In the genomic region with DNA sequence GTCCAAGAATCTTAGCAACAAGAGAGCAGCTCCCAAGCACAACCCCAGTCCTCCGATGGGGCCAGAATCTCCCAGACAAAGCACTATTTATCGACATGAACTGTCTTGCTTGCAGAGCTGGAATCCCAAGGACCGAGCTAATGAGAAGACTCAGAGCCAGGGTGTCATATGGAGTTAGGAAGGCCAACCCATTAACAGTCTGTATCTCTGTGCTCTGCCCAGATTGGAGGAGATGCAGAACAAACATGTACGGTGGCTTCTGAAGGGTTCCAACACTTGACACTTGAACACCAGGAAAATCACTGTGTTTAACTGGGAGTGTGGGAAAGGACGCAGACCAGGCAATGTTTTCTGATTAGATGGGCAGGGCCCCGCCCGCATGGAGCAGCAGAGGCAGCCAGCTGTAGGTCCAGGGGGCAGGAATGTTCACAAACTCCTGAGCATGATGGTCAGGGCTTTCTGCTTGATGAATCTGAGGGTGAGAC, we compare ENCODE assay signal across 14 cellular contexts. TPM values are rescaled to one million over a fixed set of nuclear protein-coding genes. Genes with fewer than 3 reads are reported as not detected.
A peak's percentile ranks its signal among the peaks of the same experiment; 100 is the strongest.
DNase-seq lines count a peak whose midpoint lies in the region; ATAC-seq, FAIRE-seq and TF ChIP-seq lines count a peak whose summit lies in the region.
"Had no signal": no experiment of that assay in that cellular context is flagged by ENCODE, and none has a peak within 500 bp of the region (broad histone marks: within the 10 kb centered on the region; RNA-seq: fewer than 3 reads in every experiment).

No MANE protein-coding gene starts in this region.

- ATAC-seq in GM19463 (IDR thresholded peaks at IDR 0.05; ENCODE audit: unreplicated experiment) (no peak), GM21367 (IDR thresholded peaks at IDR 0.05; ENCODE audit: unreplicated experiment) (no peak)
- ATAC-seq: effector memory CD8-positive, alpha-beta T cell had no signal

- DNase-seq in A673 (ENCODE audit: low spot score) (peak; percentile 47), NCI-H2227 (lab: John Stamatoyannopoulos, UW; ENCODE audit: unreplicated experiment) (peak; percentile 71), endodermal cell (no peak), SHP77 treated with DMSO at 0.1 percent for 48 hours (lab: John Stamatoyannopoulos, UW) (no peak), H54 (ENCODE audit: insufficient read length, low spot score) (no peak)
- DNase-seq: activated CD4-positive, alpha-beta T cell treated with anti-CD3 and anti-CD28 coated beads, Interleukin-2, amount 50 U/mL, for 48 hours; effector memory CD8-positive, alpha-beta T cell; NCI-H524 treated with DMSO at 0.1 percent for 48 hours had no signal

- no peaks in the 10 kb centered on the region for H3K36me3 Mint-ChIP-seq in endodermal cell (ENCODE audit: low read depth)
- H3K36me3 Mint-ChIP-seq: stimulated activated effector memory CD8-positive, alpha-beta T cell treated with anti-CD3 and anti-CD28 coated beads, Interleukin-12 subunit alpha, Interleukin-12 subunit beta, amount 100 ng/mL, for 72 hours had no signal

- peaks cover 12% of the 10 kb centered on the region for H3K27me3 Mint-ChIP-seq in endodermal cell (ENCODE audit: insufficient read depth)

- H3K9me3 Mint-ChIP-seq in endodermal cell: no peaks in the 10 kb centered on the region
- H3K9me3 Mint-ChIP-seq: effector memory CD8-positive, alpha-beta T cell; stimulated activated effector memory CD8-positive, alpha-beta T cell treated with anti-CD3 and anti-CD28 coated beads, Interleukin-12 subunit alpha, Interleukin-12 subunit beta, amount 100 ng/mL, for 72 hours had no signal

- FAIRE-seq in H54 (lab: Jason Lieb, UNC): no peak

- no peak overlapping the region for H3K4me3 ChIP-seq in A673 (ENCODE audit: low read depth, low read length, poor library complexity, severe bottlenecking)
- no peak overlapping the region for H3K4me3 ChIP-seq in endodermal cell (ENCODE audit: low read length)
- no peak overlapping the region for H3K4me3 ChIP-seq in muscle layer of duodenum (ENCODE audit: low read depth in 1 of 2, low read length in 2 of 2)
- H3K4me3 ChIP-seq: BLaER1 had no signal

- H3K36me3 ChIP-seq in A673 (ENCODE audit: insufficient read depth, low read length, poor library complexity, severe bottlenecking) (no peaks in the 10 kb centered on the region), endodermal cell (ENCODE audit: control insufficient read depth, insufficient read depth, low read length) (no peaks in the 10 kb centered on the region), muscle layer of duodenum (ENCODE audit: control insufficient read depth in 1 of 2, insufficient read depth in 2 of 2, low read length in 2 of 2) (no peaks in the 10 kb centered on the region)
- H3K36me3 ChIP-seq: BLaER1 had no signal

- H3K27ac ChIP-seq in A673 (ENCODE audit: low read depth, low read length, poor library complexity, severe bottlenecking): peak overlapping the region; percentile 11
- peak overlapping the region; percentile 47 for H3K27ac ChIP-seq in endodermal cell (ENCODE audit: low read depth, low read length)
- H3K27ac ChIP-seq in muscle layer of duodenum (ENCODE audit: low read length): peak overlapping the region; percentile 67
- H3K27ac ChIP-seq: BLaER1 had no signal

- WGBS in endodermal cell (ENCODE audit: insufficient coverage in 1 of 2, insufficient read length in 1 of 2), 2 experiments: 89 to 91% methylated on average over 4 to 7 of the region's 7 CpGs

- H3K4me1 ChIP-seq in A673 (ENCODE audit: insufficient read depth, low read length, poor library complexity, severe bottlenecking) (peaks cover 26% of the 10 kb centered on the region), endodermal cell (ENCODE audit: control insufficient read depth, insufficient read depth, low read length) (no peaks in the 10 kb centered on the region), muscle layer of duodenum (ENCODE audit: control insufficient read depth in 1 of 2, insufficient read depth in 2 of 2, low read length in 2 of 2) (peaks cover 18 to 39% of the 10 kb centered on the region in 2 donors)
- H3K4me1 ChIP-seq: BLaER1 had no signal

- H3K9me3 ChIP-seq in A673 (ENCODE audit: low read depth, low read length, poor library complexity, severe bottlenecking): no peaks in the 10 kb centered on the region
- no peaks in the 10 kb centered on the region for H3K9me3 ChIP-seq in endodermal cell (ENCODE audit: control insufficient read depth, low read length)
- H3K9me3 ChIP-seq in muscle layer of duodenum (ENCODE audit: control insufficient read depth in 1 of 2, low read length in 2 of 2): no peaks in the 10 kb centered on the region
- H3K9me3 ChIP-seq: BLaER1 had no signal

- intact Hi-C loops in A673 (cut with micrococcal nuclease; ENCODE audit: unreplicated experiment): no loop called here

- H3K9ac ChIP-seq in endodermal cell (ENCODE audit: extremely low read depth, low read length, poor library complexity, severe bottlenecking): no peak overlapping the region
- H3K9ac ChIP-seq: BLaER1 had no signal

- H3K27me3 ChIP-seq in A673 (replicated peaks; ENCODE audit: insufficient read depth, low read depth, low read length, poor library complexity) (no peaks in the 10 kb centered on the region), endodermal cell (ENCODE audit: control insufficient read depth, insufficient read depth, low read length, poor library complexity, severe bottlenecking) (no peaks in the 10 kb centered on the region), muscle layer of duodenum (ENCODE audit: low read depth, low read length) (no peaks in the 10 kb centered on the region)
- H3K27me3 ChIP-seq: BLaER1 had no signal

- CTCF ChIA-PET in A673 (lab: Charles Lee): no interaction called here

- no peak overlapping the region for H3K27ac Mint-ChIP-seq in endodermal cell
- H3K27ac Mint-ChIP-seq: effector memory CD8-positive, alpha-beta T cell; stimulated activated effector memory CD8-positive, alpha-beta T cell treated with anti-CD3 and anti-CD28 coated beads, Interleukin-12 subunit alpha, Interleukin-12 subunit beta, amount 100 ng/mL, for 72 hours had no signal

- TF ChIP-seq POLR2A in H54 (IDR thresholded peaks at IDR 0.05; ENCODE audit: low read depth, low read length): no peak

- no peak overlapping the region for H3K4me3 Mint-ChIP-seq in endodermal cell
- H3K4me3 Mint-ChIP-seq: effector memory CD8-positive, alpha-beta T cell; neural crest cell; stimulated activated effector memory CD8-positive, alpha-beta T cell treated with anti-CD3 and anti-CD28 coated beads, Interleukin-12 subunit alpha, Interleukin-12 subunit beta, amount 100 ng/mL, for 72 hours had no signal

- TF ChIP-seq CTCF in A673 (conservative IDR thresholded peaks at IDR 0.05; ENCODE audit: low read depth, low read length): no peak
- no peak for TF ChIP-seq CTCF in endodermal cell (conservative IDR thresholded peaks at IDR 0.05)

- peaks cover 1% of the 10 kb centered on the region for H3K4me1 Mint-ChIP-seq in endodermal cell
- H3K4me1 Mint-ChIP-seq: neural crest cell; stimulated activated effector memory CD8-positive, alpha-beta T cell treated with anti-CD3 and anti-CD28 coated beads, Interleukin-12 subunit alpha, Interleukin-12 subunit beta, amount 100 ng/mL, for 72 hours had no signal

- POLR2A ChIA-PET in A673 (lab: Charles Lee; ENCODE audit: low non-redundant PET): no interaction called here

- no TSS peak for BruUV-seq in A673 (replicated peaks; lab: Mats Ljungman, UMichigan)

RNA-seq across cellular contexts. Expression of gene PPP1R3C, which starts 35.4 kb away (rescaled TPM):
- total RNA-seq in A673 (2021): 2.1 and 2.7 TPM in 2 replicates
- under 1 TPM; 0.51 to 0.91 TPM for total RNA-seq in endodermal cell
- polyA plus RNA-seq in endodermal cell (2013, experiment 1 of 2): 1.0 TPM
- polyA plus RNA-seq in endodermal cell (2013, experiment 2 of 2): 0.95 TPM

Comparison
In these comparisons a context has a peak if more than half of its experiments do, and no peak if none do; other contexts are left out.
1. DNase-seq: peak in A673 (single experiment) and NCI-H2227 (single experiment); none in endodermal cell (single experiment), SHP77 treated with DMSO at 0.1 percent for 48 hours (single experiment) and H54 (single experiment).
2. H3K27ac ChIP-seq: peak in every context shown above with its lines; median percentile 67 in muscle layer of duodenum; 47 in endodermal cell; 11 in A673.